15 cellular contexts compared by ENCODE assay signal in the genomic region with DNA sequence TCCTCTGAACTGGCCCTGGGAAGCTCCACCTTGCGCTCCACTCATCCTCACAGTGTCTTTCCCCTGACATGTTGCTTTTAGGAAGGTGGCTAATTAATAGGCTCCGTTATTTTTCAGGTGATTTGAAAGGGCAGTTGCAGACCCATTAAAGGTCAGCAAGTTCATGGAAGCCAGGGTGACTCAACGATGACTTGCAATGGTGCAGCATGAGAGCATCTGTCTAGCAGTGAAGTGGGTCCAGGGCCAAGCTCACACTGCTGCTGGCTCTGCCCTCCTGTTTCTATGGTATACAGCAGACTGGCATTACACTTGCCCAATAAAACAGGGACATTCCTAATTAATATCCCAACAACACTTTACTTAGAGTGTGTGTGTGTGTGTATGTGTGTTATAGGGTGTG.
DNase-seq lines count a peak whose midpoint lies in the region; ATAC-seq and TF ChIP-seq lines count a peak whose summit lies in the region.
"Had no signal": no experiment of that assay in that cellular context is flagged by ENCODE, and none has a peak within 500 bp of the region (broad histone marks: within the 10 kb centered on the region; RNA-seq: fewer than 3 reads in every experiment).

No MANE protein-coding gene starts in this region.

- H3K9me3 ChIP-seq in MG63 (no peaks in the 10 kb centered on the region), WERI-Rb-1 (ENCODE audit: severe bottlenecking) (no peaks in the 10 kb centered on the region)
- H3K9me3 ChIP-seq: BLaER1 treated with 17β-estradiol and CSF1 and Interleukin-3, amounts not matched to agents 10 nM and 100 nM had no signal

- H3K4me3 ChIP-seq in MG63 (no peak overlapping the region), WERI-Rb-1 (ENCODE audit: low read depth, low read length) (no peak overlapping the region)
- H3K4me3 ChIP-seq: BLaER1 treated with 17β-estradiol and CSF1 and Interleukin-3, amounts not matched to agents 10 nM and 100 nM; K562 had no signal

- no peaks in the 10 kb centered on the region for H3K36me3 ChIP-seq in MG63
- no peaks in the 10 kb centered on the region for H3K36me3 ChIP-seq in WERI-Rb-1
- H3K36me3 ChIP-seq: BLaER1 treated with 17β-estradiol and CSF1 and Interleukin-3, amounts not matched to agents 10 nM and 100 nM had no signal

- H3K27ac ChIP-seq in WERI-Rb-1: no peak overlapping the region
- H3K27ac ChIP-seq: BLaER1 treated with 17β-estradiol and CSF1 and Interleukin-3, amounts not matched to agents 10 nM and 100 nM had no signal

- peaks cover 3% of the 10 kb centered on the region; the same call in 1 of the 2 replicates for H3K27me3 ChIP-seq in MG63
- no peaks in the 10 kb centered on the region for H3K27me3 ChIP-seq in WERI-Rb-1 (ENCODE audit: insufficient read depth, low read depth, severe bottlenecking)
- H3K27me3 ChIP-seq: BLaER1 treated with 17β-estradiol and CSF1 and Interleukin-3, amounts not matched to agents 10 nM and 100 nM had no signal

- in situ Hi-C loops in Caki2 (cut with HindIII; ENCODE audit: low pct_unique_long_range_greater_than_20kb, low sequenced_read_pairs): no loop called here

- DNase-seq in Caki2 (ENCODE audit: low read depth) (peak; percentile 60), MG63 (peak; percentile 47), RPMI7951 (ENCODE audit: low read depth) (peak; percentile 4), kidney tubule cell (ENCODE audit: low spot score) (peak; percentile 13), SKM-1 (lab: John Stamatoyannopoulos, UW; ENCODE audit: unreplicated experiment) (no peak), WERI-Rb-1 (no peak)
- DNase-seq: 8988T; CD8-positive, alpha-beta T cell; GDM1; H9; IMR-90 had no signal

- ATAC-seq in HG03521 (IDR thresholded peaks at IDR 0.05; ENCODE audit: unreplicated experiment): no peak
- no peak for ATAC-seq in GM18909 (IDR thresholded peaks at IDR 0.05; ENCODE audit: poor library complexity, unreplicated experiment)
- ATAC-seq: CD8-positive, alpha-beta T cell; K562 had no signal

- TF ChIP-seq CTCF in WERI-Rb-1 (IDR thresholded peaks at IDR 0.05; ENCODE audit: low read depth, low read length): no peak

Comparison
In these comparisons a context has a peak if more than half of its experiments do, and no peak if none do; other contexts are left out.
1. DNase-seq: peak in Caki2 (single experiment), MG63 (single experiment), RPMI7951 (single experiment) and kidney tubule cell (single experiment); none in SKM-1 (single experiment) and WERI-Rb-1 (single experiment).